ENCODE assay signal across 28 cellular contexts in the genomic region with DNA sequence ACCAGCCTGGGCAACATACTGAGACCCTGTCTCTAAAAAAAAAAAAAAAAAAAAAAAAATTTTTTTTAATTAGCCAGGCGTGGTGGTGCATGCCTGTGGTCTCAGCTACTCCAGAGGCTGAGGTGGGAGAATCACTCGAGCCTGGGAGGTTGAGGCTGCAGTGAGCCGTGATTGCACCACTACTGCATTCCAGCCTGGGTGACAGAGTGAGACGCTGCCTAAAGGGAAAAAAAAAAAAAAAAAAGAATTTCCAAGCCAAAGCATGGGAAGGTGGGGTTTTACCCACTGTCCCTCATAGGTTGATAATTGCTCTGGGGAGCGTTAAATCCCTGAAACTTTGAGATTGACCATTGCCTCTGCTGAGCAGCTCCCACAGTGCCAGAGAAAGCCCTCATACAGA.
DNase-seq lines count a peak whose midpoint lies in the region; ATAC-seq, FAIRE-seq and TF ChIP-seq lines count a peak whose summit lies in the region.
"Had no signal": no experiment of that assay in that cellular context is flagged by ENCODE, and none has a peak within 500 bp of the region (broad histone marks: within the 10 kb centered on the region; RNA-seq: fewer than 3 reads in every experiment).

No MANE protein-coding gene starts in this region.

- H3K4me3 ChIP-seq in astrocyte (ENCODE audit: insufficient read depth, low read depth, low read length) (no peak overlapping the region), kidney epithelial cell (ENCODE audit: low read depth, low read length) (no peak overlapping the region), smooth muscle cell (no peak overlapping the region), psoas muscle (no peak overlapping the region)
- H3K4me3 ChIP-seq: GM23338, PC-9 had no signal

- no peaks in the 10 kb centered on the region for H3F3A ChIP-seq in smooth muscle cell (ENCODE audit: low read depth)

- no peaks in the 10 kb centered on the region for H3K9me3 Mint-ChIP-seq in astrocyte (ENCODE audit: unreplicated experiment)
- H3K9me3 Mint-ChIP-seq: GM23338 had no signal

- H3K36me3 ChIP-seq in astrocyte (ENCODE audit: insufficient read depth, low read length), result no peaks in the 10 kb centered on the region
- H3K36me3 ChIP-seq in kidney epithelial cell (ENCODE audit: control insufficient read depth, insufficient read depth, low read length), result no peaks in the 10 kb centered on the region
- H3K36me3 ChIP-seq in smooth muscle cell (ENCODE audit: low read depth), result no peaks in the 10 kb centered on the region
- H3K36me3 ChIP-seq in psoas muscle (ENCODE audit: insufficient read depth in 1 of 2, low read depth in 1 of 2), result no peaks in the 10 kb centered on the region

- peak; percentile 22 for DNase-seq in GM03348 (ENCODE audit: low spot score)
- peak; percentile 26 for DNase-seq in astrocyte (ENCODE audit: low read depth)
- peak; percentile 28 for DNase-seq in kidney epithelial cell (ENCODE audit: low read depth)
- DNase-seq in smooth muscle cell (lab: John Stamatoyannopoulos, UW; ENCODE audit: unreplicated experiment), result no peak
- DNase-seq in NCI-H526 (lab: John Stamatoyannopoulos, UW), result no peak
- DNase-seq in psoas muscle, result no peak
- DNase-seq: AML-193; C1 segment of cervical spinal cord; CD4-positive, alpha-beta memory T cell; COR-L47; DMS53; GDM1; H9; KBM-7; MV-4-11; NCI-H1105; NCI-H1436 treated with DMSO at 0.1 percent for 48 hours; NCI-H187 treated with DMSO at 0.1 percent for 48 hours; NCI-H524 treated with DMSO at 0.1 percent for 48 hours; NCI-H82; NK-92 treated with Interleukin-12 subunit alpha and Interleukin-12 subunit beta, amount 100 ng/mL, for 24 hours; PC-9; SHP77 had no signal

- H4K20me1 ChIP-seq in astrocyte (ENCODE audit: insufficient read depth, low read length), result no peaks in the 10 kb centered on the region
- no peaks in the 10 kb centered on the region for H4K20me1 ChIP-seq in smooth muscle cell (ENCODE audit: low read depth)

- H3K27me3 ChIP-seq in astrocyte (ENCODE audit: insufficient read depth, low read length) (no peaks in the 10 kb centered on the region), kidney epithelial cell (ENCODE audit: control insufficient read depth, insufficient read depth, low read length) (no peaks in the 10 kb centered on the region), smooth muscle cell (ENCODE audit: low read depth) (no peaks in the 10 kb centered on the region), psoas muscle (ENCODE audit: insufficient read depth in 3 of 3, low read length in 2 of 3) (peaks cover 0 to 20% (median 0%) of the 10 kb centered on the region in 3 donors)

- H3K9me3 ChIP-seq in astrocyte (ENCODE audit: insufficient read depth, low read depth, low read length), result no peaks in the 10 kb centered on the region
- H3K9me3 ChIP-seq in smooth muscle cell (replicated peaks; ENCODE audit: low read depth), result no peaks in the 10 kb centered on the region
- no peaks in the 10 kb centered on the region for H3K9me3 ChIP-seq in psoas muscle

- 33% methylated on average over 5 of the region's 5 CpGs for WGBS in smooth muscle cell (ENCODE audit: low lambda C conversion rate)
- WGBS in psoas muscle, 3 donors, result 72 to 95% (median 86%) methylated on average over 5 of the region's 5 CpGs

- TF ChIP-seq CTCF in astrocyte (IDR thresholded peaks at IDR 0.05; ENCODE audit: insufficient read depth, low read depth, low read length), result no peak
- no peak for TF ChIP-seq CTCF in kidney epithelial cell (IDR thresholded peaks at IDR 0.05; ENCODE audit: insufficient read depth, low read length, poor library complexity, severe bottlenecking)
- TF ChIP-seq CTCF in smooth muscle cell (IDR thresholded peaks at IDR 0.05; ENCODE audit: borderline replicate concordance, insufficient read depth, poor library complexity, severe bottlenecking), result no peak
- TF ChIP-seq CTCF in psoas muscle (IDR thresholded peaks at IDR 0.05), result no peak

- H3K27me3 Mint-ChIP-seq in astrocyte (ENCODE audit: low read depth, unreplicated experiment), result peaks cover 15% of the 10 kb centered on the region

- H3K4me1 Mint-ChIP-seq in astrocyte (ENCODE audit: low read depth, unreplicated experiment), result peaks cover 4% of the 10 kb centered on the region
- H3K4me1 Mint-ChIP-seq: CD4-positive, alpha-beta memory T cell had no signal

- H3K9ac ChIP-seq in astrocyte (ENCODE audit: low read length) (no peak overlapping the region), smooth muscle cell (ENCODE audit: low read depth) (no peak overlapping the region)

- H3K27ac ChIP-seq in astrocyte (ENCODE audit: low read depth, low read length), result no peak overlapping the region
- no peak overlapping the region for H3K27ac ChIP-seq in smooth muscle cell (ENCODE audit: low read depth)
- H3K27ac ChIP-seq in psoas muscle, result no peak overlapping the region
- H3K27ac ChIP-seq: PC-9, RWPE1 had no signal

- intact Hi-C loops in psoas muscle (cut with DNase I), result no loop called here

- ATAC-seq in GM21390 (IDR thresholded peaks at IDR 0.05; ENCODE audit: unreplicated experiment) (no peak), psoas muscle (no peak)
- ATAC-seq: GM23338 had no signal

- H3K4me1 ChIP-seq in astrocyte (ENCODE audit: insufficient read depth, low read length) (peaks cover 6% of the 10 kb centered on the region), smooth muscle cell (ENCODE audit: low read depth) (no peaks in the 10 kb centered on the region), psoas muscle (no peaks in the 10 kb centered on the region)

- no peak overlapping the region for H3K27ac Mint-ChIP-seq in astrocyte (ENCODE audit: unreplicated experiment)
- H3K27ac Mint-ChIP-seq: CD4-positive, alpha-beta memory T cell; GM23338; H9 had no signal

- no peak for FAIRE-seq in astrocyte (lab: Jason Lieb, UNC)
- FAIRE-seq: A204.1, GM12891 had no signal

- no peak overlapping the region for H3K4me3 Mint-ChIP-seq in astrocyte (ENCODE audit: unreplicated experiment)
- H3K4me3 Mint-ChIP-seq: CD4-positive, alpha-beta memory T cell; GM23338; H9 had no signal

- H3K4me2 ChIP-seq in astrocyte (ENCODE audit: low read length) (no peak overlapping the region), smooth muscle cell (peak overlapping the region; percentile 64)
- H3K4me2 ChIP-seq: GM23338, PC-9 had no signal

- H3K79me2 ChIP-seq in astrocyte (ENCODE audit: insufficient read depth, low read length) (no peaks in the 10 kb centered on the region), smooth muscle cell (ENCODE audit: low read depth) (no peaks in the 10 kb centered on the region)

- no peaks in the 10 kb centered on the region for H3K36me3 Mint-ChIP-seq in astrocyte (ENCODE audit: low read depth, unreplicated experiment)
- H3K36me3 Mint-ChIP-seq: CD4-positive, alpha-beta memory T cell had no signal

- H2AFZ ChIP-seq in astrocyte (ENCODE audit: low read depth, low read length) (no peak overlapping the region), smooth muscle cell (ENCODE audit: low read depth) (no peak overlapping the region)
- H2AFZ ChIP-seq: GM23338, PC-9 had no signal

Comparison
In these comparisons a context has a peak if more than half of its experiments do, and no peak if none do; other contexts are left out.
1. DNase-seq: peak in GM03348 (single experiment), astrocyte (single experiment) and kidney epithelial cell (single experiment); none in smooth muscle cell (single experiment), NCI-H526 (0 of 2) and psoas muscle (0 of 2).